Comparison of ENCODE assay signal across 1 cellular context in the genomic region with DNA sequence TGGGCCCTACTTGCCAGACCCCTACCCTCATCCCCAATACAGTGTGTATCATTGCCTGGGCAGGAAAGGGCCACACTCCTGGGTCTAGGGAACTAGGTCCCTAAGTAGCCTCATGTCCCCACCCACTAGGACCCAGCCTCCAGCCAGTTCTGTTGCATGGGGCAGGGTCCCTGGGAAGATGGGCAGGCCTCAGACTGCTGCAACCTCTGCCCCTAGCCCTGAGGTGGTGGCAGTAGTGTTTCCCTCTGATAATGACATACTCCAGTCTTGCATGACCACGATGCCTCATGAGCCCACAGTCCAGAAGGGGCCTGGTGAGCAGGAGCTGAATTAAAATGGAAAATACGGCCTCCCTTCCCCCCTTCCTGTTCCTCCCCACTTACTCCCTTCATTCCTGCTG.
TF ChIP-seq lines count a peak whose summit lies in the region.

No MANE protein-coding gene starts in this region.

TF ChIP-seq in IMR-90, 13 proteins besides CTCF, POLR2A, EP300 and RAD21 (continued from another document):
- no peak for TF ChIP-seq RFX5 (IDR thresholded peaks at IDR 0.05; ENCODE audit: low read depth, low read length)
- no peak for TF ChIP-seq FOS (IDR thresholded peaks at IDR 0.05; ENCODE audit: low read depth, low read length)
- no peak for TF ChIP-seq BHLHE40 (IDR thresholded peaks at IDR 0.05; ENCODE audit: low read depth, low read length)
- TF ChIP-seq, protein P1, sequence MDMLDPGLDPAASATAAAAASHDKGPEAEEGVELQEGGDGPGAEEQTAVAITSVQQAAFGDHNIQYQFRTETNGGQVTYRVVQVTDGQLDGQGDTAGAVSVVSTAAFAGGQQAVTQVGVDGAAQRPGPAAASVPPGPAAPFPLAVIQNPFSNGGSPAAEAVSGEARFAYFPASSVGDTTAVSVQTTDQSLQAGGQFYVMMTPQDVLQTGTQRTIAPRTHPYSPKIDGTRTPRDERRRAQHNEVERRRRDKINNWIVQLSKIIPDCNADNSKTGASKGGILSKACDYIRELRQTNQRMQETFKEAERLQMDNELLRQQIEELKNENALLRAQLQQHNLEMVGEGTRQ (IDR thresholded peaks at IDR 0.05; ENCODE audit: low read depth, low read length): no peak
- no peak for TF ChIP-seq MAFK (IDR thresholded peaks at IDR 0.05; ENCODE audit: low read depth, low read length)
- no peak for TF ChIP-seq SMC3 (IDR thresholded peaks at IDR 0.05; ENCODE audit: low read depth, low read length)
TF ChIP-seq in IMR-90: peak in this region for 0.
